19 cellular contexts compared by ENCODE assay signal in the genomic region with DNA sequence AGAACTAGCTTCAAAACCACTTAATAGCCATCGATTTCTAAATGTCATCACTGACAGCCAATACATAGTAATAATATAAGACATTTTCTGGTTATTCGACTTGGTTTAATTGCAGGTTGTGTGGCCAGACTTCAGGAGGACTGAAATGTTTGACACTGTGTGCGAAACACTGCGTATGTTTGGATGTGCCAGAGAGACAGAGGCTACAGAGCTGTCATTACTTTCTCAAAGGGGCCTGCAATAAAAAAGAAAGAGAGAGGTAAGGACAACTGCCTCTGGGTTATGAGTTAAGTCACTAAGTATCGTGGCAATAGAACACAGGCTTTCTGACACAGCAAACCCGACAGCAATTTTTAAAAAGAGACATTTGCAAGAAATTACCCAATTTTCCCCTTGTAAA. TPM values are rescaled to one million over a fixed set of nuclear protein-coding genes. Genes with fewer than 3 reads are reported as not detected.
DNase-seq lines count a peak whose midpoint lies in the region; ATAC-seq and TF ChIP-seq lines count a peak whose summit lies in the region.
"Had no signal": no experiment of that assay in that cellular context is flagged by ENCODE, and none has a peak within 500 bp of the region (broad histone marks: within the 10 kb centered on the region; RNA-seq: fewer than 3 reads in every experiment).

No MANE protein-coding gene starts in this region.

- no peaks in the 10 kb centered on the region for H3K9me3 ChIP-seq in psoas muscle
- H3K9me3 ChIP-seq in WERI-Rb-1 (ENCODE audit: severe bottlenecking): no peaks in the 10 kb centered on the region
- H3K9me3 ChIP-seq: HAP-1, tibial artery had no signal

- peaks cover 1% of the 10 kb centered on the region for H3K27me3 Mint-ChIP-seq in activated T-cell treated with anti-CD3 and anti-CD28 coated beads, Interleukin-2, amount 50 U/mL, for 72 hours (ENCODE audit: low read depth)
- no peaks in the 10 kb centered on the region for H3K27me3 Mint-ChIP-seq in activated CD4-positive, alpha-beta memory T cell treated with anti-CD3 and anti-CD28 coated beads, Interleukin-2, amount 10 ng/mL, durations not matched to agents 7 days and 5 days
- H3K27me3 Mint-ChIP-seq: activated CD8-positive, alpha-beta T cell treated with anti-CD3 and anti-CD28 coated beads for 36 hours had no signal

- CTCF ChIA-PET in activated CD4-positive, alpha-beta memory T cell treated with anti-CD3 and anti-CD28 coated beads, Interleukin-2, amount 10 ng/mL, durations not matched to agents 7 days and 5 days (lab: Charles Lee): interaction anchor here (0.5 to 5.0 kb wide), 33 partner anchors 10 to 548 kb away, joined by 3 to 58 read pairs (median 4); a partner anchor contains a TSS

- H3K27ac ChIP-seq in psoas muscle: peak overlapping the region; percentile 98
- no peak overlapping the region for H3K27ac ChIP-seq in WERI-Rb-1
- H3K27ac ChIP-seq: HL-60, skin epidermis, tibial artery had no signal

- no peak overlapping the region for H3K4me3 Mint-ChIP-seq in activated T-cell treated with anti-CD3 and anti-CD28 coated beads, Interleukin-2, amount 50 U/mL, for 72 hours
- H3K4me3 Mint-ChIP-seq in activated CD4-positive, alpha-beta memory T cell treated with anti-CD3 and anti-CD28 coated beads, Interleukin-2, amount 10 ng/mL, durations not matched to agents 7 days and 5 days: no peak overlapping the region
- H3K4me3 Mint-ChIP-seq: activated CD8-positive, alpha-beta T cell treated with anti-CD3 and anti-CD28 coated beads for 36 hours; CD8-positive, alpha-beta memory T cell; naive thymus-derived CD8-positive, alpha-beta T cell had no signal

- no peaks in the 10 kb centered on the region for H3K9me3 Mint-ChIP-seq in activated T-cell treated with anti-CD3 and anti-CD28 coated beads, Interleukin-2, amount 50 U/mL, for 72 hours
- H3K9me3 Mint-ChIP-seq in activated CD4-positive, alpha-beta memory T cell treated with anti-CD3 and anti-CD28 coated beads, Interleukin-2, amount 10 ng/mL, durations not matched to agents 7 days and 5 days: no peaks in the 10 kb centered on the region
- H3K9me3 Mint-ChIP-seq: activated CD8-positive, alpha-beta T cell treated with anti-CD3 and anti-CD28 coated beads for 36 hours; CD8-positive, alpha-beta memory T cell; naive thymus-derived CD8-positive, alpha-beta T cell had no signal

- intact Hi-C loops in left ventricle myocardium superior (cut with micrococcal nuclease) (no loop called here), psoas muscle (cut with DNase I) (loop anchor here in 1 of 2 donors (1.0 kb wide), 1 partner anchor 185 kb away; no protein-coding TSS in a partner anchor)

- peaks cover 7% of the 10 kb centered on the region for H3K4me1 Mint-ChIP-seq in activated T-cell treated with anti-CD3 and anti-CD28 coated beads, Interleukin-2, amount 50 U/mL, for 72 hours (ENCODE audit: low read depth)
- peaks cover 5% of the 10 kb centered on the region for H3K4me1 Mint-ChIP-seq in activated CD4-positive, alpha-beta memory T cell treated with anti-CD3 and anti-CD28 coated beads, Interleukin-2, amount 10 ng/mL, durations not matched to agents 7 days and 5 days

- POLR2A ChIA-PET in activated CD4-positive, alpha-beta memory T cell treated with anti-CD3 and anti-CD28 coated beads, Interleukin-2, amount 10 ng/mL, durations not matched to agents 7 days and 5 days (lab: Charles Lee): interaction anchor here (1.1 to 1.4 kb wide), 2 partner anchors 57 to 185 kb away, joined by 3 read pairs; no protein-coding TSS in a partner anchor

- no peaks in the 10 kb centered on the region for H3K36me3 Mint-ChIP-seq in activated T-cell treated with anti-CD3 and anti-CD28 coated beads, Interleukin-2, amount 50 U/mL, for 72 hours (ENCODE audit: insufficient read depth in 2 of 2)
- no peaks in the 10 kb centered on the region for H3K36me3 Mint-ChIP-seq in activated CD4-positive, alpha-beta memory T cell treated with anti-CD3 and anti-CD28 coated beads, Interleukin-2, amount 10 ng/mL, durations not matched to agents 7 days and 5 days (ENCODE audit: low read depth)
- H3K36me3 Mint-ChIP-seq: naive thymus-derived CD8-positive, alpha-beta T cell had no signal

- no peak for TF ChIP-seq CTCF in psoas muscle (IDR thresholded peaks at IDR 0.05)
- no peak for TF ChIP-seq CTCF in WERI-Rb-1 (IDR thresholded peaks at IDR 0.05; ENCODE audit: low read depth, low read length)

- no peaks in the 10 kb centered on the region for H3K27me3 ChIP-seq in psoas muscle (ENCODE audit: insufficient read depth in 3 of 3, low read length in 2 of 3)
- no peaks in the 10 kb centered on the region for H3K27me3 ChIP-seq in WERI-Rb-1 (ENCODE audit: insufficient read depth, low read depth, severe bottlenecking)
- H3K27me3 ChIP-seq: dorsolateral prefrontal cortex had no signal

- peak overlapping the region; percentile 50 for H3K27ac Mint-ChIP-seq in activated T-cell treated with anti-CD3 and anti-CD28 coated beads, Interleukin-2, amount 50 U/mL, for 72 hours
- H3K27ac Mint-ChIP-seq in activated CD4-positive, alpha-beta memory T cell treated with anti-CD3 and anti-CD28 coated beads, Interleukin-2, amount 10 ng/mL, durations not matched to agents 7 days and 5 days: no peak overlapping the region
- H3K27ac Mint-ChIP-seq: activated CD8-positive, alpha-beta T cell treated with anti-CD3 and anti-CD28 coated beads for 36 hours; naive thymus-derived CD8-positive, alpha-beta T cell had no signal

- peaks cover 0 to 6% of the 10 kb centered on the region in 2 donors for H3K36me3 ChIP-seq in psoas muscle (ENCODE audit: insufficient read depth in 1 of 2, low read depth in 1 of 2)
- no peaks in the 10 kb centered on the region for H3K36me3 ChIP-seq in WERI-Rb-1
- H3K36me3 ChIP-seq: HAP-1, tibial artery had no signal

- ATAC-seq in activated T-cell treated with anti-CD3 and anti-CD28 coated beads, Interleukin-2, amount 50 U/mL, for 72 hours (replicated peaks in 1 of 2): no peak
- ATAC-seq in left ventricle myocardium superior (peak; percentile 66), psoas muscle (peak; percentile 52 to 68 (median 62))

- H3K4me3 ChIP-seq in psoas muscle (peak overlapping the region; percentile 65), WERI-Rb-1 (ENCODE audit: low read depth, low read length) (no peak overlapping the region)
- H3K4me3 ChIP-seq: HAP-1, skin epidermis, tibial artery had no signal

- WGBS in psoas muscle, 3 donors: 32 to 42% (median 32%) methylated on average over 6 of the region's 6 CpGs

- DNase-seq in activated T-cell treated with anti-CD3 and anti-CD28 coated beads, Interleukin-2, amount 50 U/mL, for 72 hours: no peak
- no peak for DNase-seq in activated T-cell treated with anti-CD3 and anti-CD28 coated beads, Interleukin-2, amount 50 U/mL, for 1 hour
- no peak for DNase-seq in left ventricle myocardium superior
- DNase-seq in psoas muscle: no peak
- no peak for DNase-seq in cerebellum (ENCODE audit: low spot score)
- DNase-seq in activated CD4-positive, alpha-beta memory T cell treated with anti-CD3 and anti-CD28 coated beads, Interleukin-2, amount 10 ng/mL, durations not matched to agents 7 days and 5 days: no peak
- no peak for DNase-seq in WERI-Rb-1
- no peak for DNase-seq in kidney tubule cell (ENCODE audit: low spot score)
- DNase-seq: NCI-H2029, NCI-H226 had no signal

- H3K4me1 ChIP-seq in psoas muscle: peaks cover 38% of the 10 kb centered on the region

RNA-seq across cellular contexts. Expression of a gene that starts 0.9 kb away (rescaled TPM):
- total RNA-seq in activated T-cell treated with anti-CD3 and anti-CD28 coated beads, Interleukin-2, amount 50 U/mL, for 72 hours: not detected
- total RNA-seq in left ventricle myocardium superior: 162 TPM
- 100 to 1,000 TPM; 127 to 258 (median 174) TPM for total RNA-seq in psoas muscle
- polyA plus RNA-seq in psoas muscle: 100 to 1,000 TPM in 2 of 3 donors, 1 to 10 TPM in 1; 9.0 to 133 (median 129) TPM
- not detected for total RNA-seq in cerebellum
- total RNA-seq in activated CD4-positive, alpha-beta memory T cell treated with anti-CD3 and anti-CD28 coated beads, Interleukin-2, amount 10 ng/mL, durations not matched to agents 7 days and 5 days: not detected
- total RNA-seq: A172; activated CD8-positive, alpha-beta T cell treated with anti-CD3 and anti-CD28 coated beads for 36 hours; CD8-positive, alpha-beta memory T cell; naive thymus-derived CD8-positive, alpha-beta T cell had no signal

RNA-seq across cellular contexts. Expression of a gene that starts 36.8 kb away (rescaled TPM):
- 100 to 1,000 TPM in 1 of 2 donors, 10 to 100 TPM in 1; 93.1 to 106 TPM for total RNA-seq in activated T-cell treated with anti-CD3 and anti-CD28 coated beads, Interleukin-2, amount 50 U/mL, for 72 hours
- total RNA-seq in left ventricle myocardium superior (214 TPM), psoas muscle (100 to 1,000 TPM; 121 to 191 (median 156) TPM), cerebellum (43.7 TPM)
- 100 to 1,000 TPM in 2 of 3 donors, 10 to 100 TPM in 1; 82.1 to 171 (median 146) TPM for polyA plus RNA-seq in psoas muscle
- total RNA-seq in activated CD4-positive, alpha-beta memory T cell treated with anti-CD3 and anti-CD28 coated beads, Interleukin-2, amount 10 ng/mL, durations not matched to agents 7 days and 5 days: 100 to 1,000 TPM; 179 to 182 TPM

RNA-seq across cellular contexts. Expression of a gene that starts 41.3 kb away (rescaled TPM):
- 10 to 100 TPM; 81.5 to 95.3 TPM for total RNA-seq in activated T-cell treated with anti-CD3 and anti-CD28 coated beads, Interleukin-2, amount 50 U/mL, for 72 hours
- total RNA-seq in left ventricle myocardium superior: 93.4 TPM
- total RNA-seq in psoas muscle: 10 to 100 TPM; 32.7 to 44.6 (median 42.3) TPM
- polyA plus RNA-seq in psoas muscle: 10 to 100 TPM; 20.5 to 59.3 (median 29.5) TPM
- 82.3 TPM for total RNA-seq in cerebellum
- 10 to 100 TPM; 93.1 to 96.9 TPM for total RNA-seq in activated CD4-positive, alpha-beta memory T cell treated with anti-CD3 and anti-CD28 coated beads, Interleukin-2, amount 10 ng/mL, durations not matched to agents 7 days and 5 days

Comparison
In these comparisons a context has a peak if more than half of its experiments do, and no peak if none do; other contexts are left out.
1. ATAC-seq: peak in left ventricle myocardium superior (single experiment) and psoas muscle (4 of 4); none in activated T-cell treated with anti-CD3 and anti-CD28 coated beads, Interleukin-2, amount 50 U/mL, for 72 hours (0 of 2).
2. RNA of a gene that starts 0.9 kb away (total RNA-seq): 127 to 258 TPM in psoas muscle and 162 TPM in left ventricle myocardium superior (single experiment); not detected in activated T-cell treated with anti-CD3 and anti-CD28 coated beads, Interleukin-2, amount 50 U/mL, for 72 hours, not detected in cerebellum (single experiment) and not detected in activated CD4-positive, alpha-beta memory T cell treated with anti-CD3 and anti-CD28 coated beads, Interleukin-2, amount 10 ng/mL, durations not matched to agents 7 days and 5 days; every median in the first group is over 100 times any median in the second.